Comparison of ENCODE assay signal across 14 cellular contexts in genomic region chr6:83044211-83044768, GRCh38. TPM values are rescaled to one million over a fixed set of nuclear protein-coding genes. Genes with fewer than 3 reads are reported as not detected.
A peak's percentile ranks its signal among the peaks of the same experiment; 100 is the strongest.
DNase-seq lines count a peak whose midpoint lies in the region; TF ChIP-seq lines count a peak whose summit lies in the region.
"Had no signal": no experiment of that assay in that cellular context is flagged by ENCODE, and none has a peak within 500 bp of the region (broad histone marks: within the 10 kb centered on the region; RNA-seq: fewer than 3 reads in every experiment).

No MANE protein-coding gene starts in this region.

- H3K9me3 Mint-ChIP-seq in nephron progenitor cell: peaks cover 23% of the 10 kb centered on the region
- H3K9me3 Mint-ChIP-seq: CD4-positive, alpha-beta T cell; IgD-negative memory B cell had no signal

- H3K27ac Mint-ChIP-seq in nephron progenitor cell: peak overlapping the region; percentile 81
- H3K27ac Mint-ChIP-seq: CD4-positive, alpha-beta T cell; IgD-negative memory B cell had no signal

- no peak for TF ChIP-seq CTCF in AG10803 (conservative IDR thresholded peaks at IDR 0.05; ENCODE audit: low read length)
- TF ChIP-seq CTCF in nephron progenitor cell (IDR thresholded peaks at IDR 0.05): no peak

- H3K27me3 Mint-ChIP-seq in nephron progenitor cell (ENCODE audit: low read depth, poor library complexity): peaks cover 3% of the 10 kb centered on the region
- H3K27me3 Mint-ChIP-seq: CD4-positive, alpha-beta T cell; IgD-negative memory B cell had no signal

- H3K36me3 Mint-ChIP-seq in nephron progenitor cell (ENCODE audit: low read depth): peaks cover 51% of the 10 kb centered on the region

- peak; percentile 0 for DNase-seq in AG10803 (ENCODE audit: low read depth)
- peak; percentile 73 for DNase-seq in SK-N-DZ (ENCODE audit: low spot score)
- peak; percentile 10 for DNase-seq in left kidney (ENCODE audit: low read depth, low spot score)
- DNase-seq in nephron progenitor cell: peak; percentile 13
- DNase-seq in NCI-H446 (lab: John Stamatoyannopoulos, UW): no peak
- no peak for DNase-seq in stimulated activated CD4-positive, alpha-beta T cell treated with anti-CD3 and anti-CD28 coated beads, Interleukin-15, amount 100 ng/mL, for 24 hours
- no peak for DNase-seq in activated CD4-positive, alpha-beta T cell treated with anti-CD3 and anti-CD28 coated beads, Interleukin-2, amount 50 U/mL, for 48 hours
- DNase-seq: ACHN; AML-193; Caco-2; CD4-positive, alpha-beta T cell; GM23248; HCEC 1CT had no signal

- peaks cover 36% of the 10 kb centered on the region for H3K4me1 Mint-ChIP-seq in nephron progenitor cell
- H3K4me1 Mint-ChIP-seq: IgD-negative memory B cell had no signal

- no peak overlapping the region for H3K4me3 Mint-ChIP-seq in nephron progenitor cell
- H3K4me3 Mint-ChIP-seq: CD4-positive, alpha-beta T cell; IgD-negative memory B cell had no signal

- no peak overlapping the region for H3K4me3 ChIP-seq in AG10803 (ENCODE audit: low read length)
- H3K4me3 ChIP-seq: GM23248 had no signal

RNA-seq across cellular contexts. Expression of gene UBE3D, which starts 21.4 kb away (rescaled TPM):
- 11.9 and 12.5 TPM in 2 replicates for polyA plus RNA-seq in SK-N-DZ (2014; cell fraction: cytosol; rRNA removed)
- polyA plus RNA-seq in SK-N-DZ (2014; cell fraction: nucleus; rRNA removed): 11.4 and 16.9 TPM in 2 replicates

RNA-seq across cellular contexts. Expression of gene DOP1A, which starts 23.2 kb away (rescaled TPM):
- 8.7 and 12.5 TPM in 2 replicates for polyA plus RNA-seq in SK-N-DZ (2014; cell fraction: cytosol; rRNA removed)
- 24.8 and 28.6 TPM in 2 replicates for polyA plus RNA-seq in SK-N-DZ (2014; cell fraction: nucleus; rRNA removed)

Comparison
In these comparisons a context has a peak if more than half of its experiments do, and no peak if none do; other contexts are left out.
1. DNase-seq: peak in AG10803 (single experiment), SK-N-DZ (single experiment), left kidney (single experiment) and nephron progenitor cell (single experiment); none in NCI-H446 (0 of 2), stimulated activated CD4-positive, alpha-beta T cell treated with anti-CD3 and anti-CD28 coated beads, Interleukin-15, amount 100 ng/mL, for 24 hours (single experiment) and activated CD4-positive, alpha-beta T cell treated with anti-CD3 and anti-CD28 coated beads, Interleukin-2, amount 50 U/mL, for 48 hours (0 of 2).